ENCODE assay signal across 1 cellular context in the genomic region with DNA sequence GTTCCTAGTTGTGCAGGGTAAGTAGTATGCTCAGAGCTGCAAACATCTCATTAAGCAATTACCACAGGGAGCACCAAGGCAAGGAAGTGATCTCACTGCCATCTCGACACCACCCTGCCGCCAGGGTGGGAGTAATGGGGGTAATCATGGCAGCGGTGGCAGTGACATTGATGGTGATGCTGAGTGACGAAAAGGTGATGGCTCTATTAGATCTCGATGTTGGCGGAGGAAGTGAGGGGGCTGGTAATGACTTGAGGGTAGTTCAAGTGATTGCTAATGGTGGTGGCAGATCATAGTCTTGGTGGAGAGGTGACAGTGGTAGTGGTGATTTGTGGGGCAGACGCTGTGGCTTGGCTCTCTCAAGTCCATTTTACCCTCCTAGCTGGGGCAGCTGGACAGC.
TF ChIP-seq lines count a peak whose summit lies in the region.

No MANE protein-coding gene starts in this region.

TF ChIP-seq in H1, 55 proteins besides CTCF, POLR2A, EP300 and RAD21:
- TF ChIP-seq CBX8 (IDR thresholded peaks at IDR 0.05; ENCODE audit: borderline replicate concordance, low read depth, low read length) (no peak), TCF12 (IDR thresholded peaks at IDR 0.05; ENCODE audit: low read depth, low read length) (no peak), NRF1 (IDR thresholded peaks at IDR 0.05; ENCODE audit: low read depth, low read length) (no peak), CTBP2 (IDR thresholded peaks at IDR 0.05; ENCODE audit: borderline replicate concordance, insufficient read depth, insufficient read length, low read length) (no peak), GTF2F1 (IDR thresholded peaks at IDR 0.05; ENCODE audit: borderline replicate concordance, low read depth, low read length) (no peak), CREB1 (IDR thresholded peaks at IDR 0.05) (no peak), JUN (IDR thresholded peaks at IDR 0.05; ENCODE audit: low read depth, low read length) (no peak), SP2 (IDR thresholded peaks at IDR 0.05; ENCODE audit: low read length) (no peak), EGR1 (IDR thresholded peaks at IDR 0.05; ENCODE audit: borderline replicate concordance, low read depth, low read length) (no peak)
- TF ChIP-seq, protein P1, sequence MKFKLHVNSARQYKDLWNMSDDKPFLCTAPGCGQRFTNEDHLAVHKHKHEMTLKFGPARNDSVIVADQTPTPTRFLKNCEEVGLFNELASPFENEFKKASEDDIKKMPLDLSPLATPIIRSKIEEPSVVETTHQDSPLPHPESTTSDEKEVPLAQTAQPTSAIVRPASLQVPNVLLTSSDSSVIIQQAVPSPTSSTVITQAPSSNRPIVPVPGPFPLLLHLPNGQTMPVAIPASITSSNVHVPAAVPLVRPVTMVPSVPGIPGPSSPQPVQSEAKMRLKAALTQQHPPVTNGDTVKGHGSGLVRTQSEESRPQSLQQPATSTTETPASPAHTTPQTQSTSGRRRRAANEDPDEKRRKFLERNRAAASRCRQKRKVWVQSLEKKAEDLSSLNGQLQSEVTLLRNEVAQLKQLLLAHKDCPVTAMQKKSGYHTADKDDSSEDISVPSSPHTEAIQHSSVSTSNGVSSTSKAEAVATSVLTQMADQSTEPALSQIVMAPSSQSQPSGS (IDR thresholded peaks at IDR 0.05; ENCODE audit: low read length), result no peak
- TF ChIP-seq, protein P2, sequence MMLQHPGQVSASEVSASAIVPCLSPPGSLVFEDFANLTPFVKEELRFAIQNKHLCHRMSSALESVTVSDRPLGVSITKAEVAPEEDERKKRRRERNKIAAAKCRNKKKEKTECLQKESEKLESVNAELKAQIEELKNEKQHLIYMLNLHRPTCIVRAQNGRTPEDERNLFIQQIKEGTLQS (IDR thresholded peaks at IDR 0.05; ENCODE audit: insufficient read depth, low read depth, low read length), result no peak
